ENCODE assay signal across 8 cellular contexts in the genomic region with DNA sequence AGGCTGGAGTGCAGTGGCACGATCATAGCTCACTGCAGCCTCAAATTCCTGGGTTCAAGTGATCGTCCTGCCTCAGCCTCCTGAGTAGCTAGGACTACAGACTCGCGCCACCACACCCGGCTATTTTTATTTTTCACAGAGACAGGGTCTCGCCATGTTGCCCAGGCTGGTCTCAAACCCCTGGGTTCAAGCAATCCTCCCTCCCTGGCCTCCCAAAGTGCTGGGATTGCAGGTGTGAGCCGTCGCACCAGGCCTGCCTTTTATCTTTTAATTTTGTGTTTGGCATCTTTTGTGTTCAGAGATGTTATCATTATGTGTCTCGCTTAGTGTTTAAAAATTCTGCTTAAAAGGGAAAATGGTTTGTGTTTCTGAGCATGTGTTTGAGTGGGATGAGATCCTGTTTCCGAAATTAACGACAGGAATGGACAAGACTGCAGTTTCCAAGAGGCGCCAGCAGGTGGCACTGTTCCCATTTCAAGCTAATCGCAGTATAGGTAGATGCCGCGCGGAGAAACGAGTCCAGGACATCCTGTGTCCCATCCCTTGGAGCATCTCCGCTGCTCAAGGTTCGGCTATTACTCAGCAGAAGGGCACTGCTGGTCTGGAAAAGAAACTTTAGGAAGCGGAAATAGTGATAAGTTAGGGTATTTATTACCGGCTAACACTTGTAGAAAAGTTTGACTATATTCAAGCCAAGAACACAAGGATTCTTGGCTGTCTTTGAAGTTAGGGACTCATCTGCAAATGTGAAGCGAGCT. TPM values are rescaled to one million over a fixed set of nuclear protein-coding genes. Genes with fewer than 3 reads are reported as not detected.
DNase-seq lines count a peak whose midpoint lies in the region; ATAC-seq and TF ChIP-seq lines count a peak whose summit lies in the region.

No MANE protein-coding gene starts in this region.

- H3K4me3 Mint-ChIP-seq in immature natural killer cell, result peak overlapping the region in 1 of 5 donors; percentile 30

- in situ Hi-C loops in brain microvascular endothelial cell (cut with HindIII; ENCODE audit: low pct_ligation_motif_present, low sequenced_read_pairs), result no loop called here

- no peaks in the 10 kb centered on the region for H3K9me3 Mint-ChIP-seq in immature natural killer cell

- H3K36me3 Mint-ChIP-seq in immature natural killer cell, result no peaks in the 10 kb centered on the region

- TF ChIP-seq CTCF in brain microvascular endothelial cell (IDR thresholded peaks at IDR 0.05; ENCODE audit: low read depth, low read length, missing control alignments), result peak; percentile 88

- TF ChIP-seq POLR2A in GM18505 (IDR thresholded peaks at IDR 0.05; ENCODE audit: borderline replicate concordance, extremely low read depth, insufficient read depth, insufficient read length), result no peak

- ATAC-seq in GM18505 (IDR thresholded peaks at IDR 0.05; ENCODE audit: unreplicated experiment) (peak; percentile 70), HG03025 (IDR thresholded peaks at IDR 0.05; ENCODE audit: low FRiP score, unreplicated experiment) (peak; percentile 81)

- peaks cover 0 to 2% (median 0%) of the 10 kb centered on the region in 3 donors for H3K27me3 Mint-ChIP-seq in immature natural killer cell (ENCODE audit: low read depth in 3 of 3)

- H3K36me3 ChIP-seq in brain microvascular endothelial cell (replicated peaks), result no peaks in the 10 kb centered on the region

- H3K27me3 ChIP-seq in brain microvascular endothelial cell (replicated peaks), result no peaks in the 10 kb centered on the region

- H3K4me3 ChIP-seq in brain microvascular endothelial cell (ENCODE audit: low read depth, low read length), result peak overlapping the region; percentile 29

- peaks cover 3 to 9% of the 10 kb centered on the region in 2 donors for H3K4me1 Mint-ChIP-seq in immature natural killer cell

- DNase-seq in A172 (ENCODE audit: low spot score), result peak; percentile 84
- DNase-seq in NCI-H2081 treated with DMSO at 0.1 percent for 48 hours (lab: John Stamatoyannopoulos, UW), result peak; percentile 54
- DNase-seq in UCSD-AML1 (lab: John Stamatoyannopoulos, UW; ENCODE audit: unreplicated experiment), result peak; percentile 45
- peak; percentile 79 for DNase-seq in brain microvascular endothelial cell
- peak; percentile 54 to 68 (median 61) for DNase-seq in immature natural killer cell
- DNase-seq in stimulated activated CD4-positive, alpha-beta T cell treated with anti-CD3 and anti-CD28 coated beads, Interleukin-12 subunit alpha, Interleukin-12 subunit beta, amount 100 ng/mL, for 48 hours (ENCODE audit: low read depth in 2 of 3, low spot score in 1 of 3), result peak; percentile 61 to 70 (median 66)

- H3K27ac Mint-ChIP-seq in immature natural killer cell, result no peak overlapping the region

- H3K27ac ChIP-seq in brain microvascular endothelial cell, result no peak overlapping the region

RNA-seq across cellular contexts. Expression of gene ST7, which starts 23.0 kb away (rescaled TPM):
- 11.9 and 12.9 TPM in 2 replicates for total RNA-seq in A172 (2014; rRNA removed; shearing (Covaris generic))
- 10 to 100 TPM; 11.3 to 14.7 (median 14.2) TPM for polyA plus RNA-seq in immature natural killer cell
